Comparison of ENCODE assay signal across 10 cellular contexts in genomic region chr20:45781391-45781931, GRCh38. TPM values are rescaled to one million over a fixed set of nuclear protein-coding genes. Genes with fewer than 3 reads are reported as not detected.
DNase-seq lines count a peak whose midpoint lies in the region; ATAC-seq and TF ChIP-seq lines count a peak whose summit lies in the region.
"Had no signal": no experiment of that assay in that cellular context is flagged by ENCODE, and none has a peak within 500 bp of the region (broad histone marks: within the 10 kb centered on the region; RNA-seq: fewer than 3 reads in every experiment).

No MANE protein-coding gene starts in this region.

- DNase-seq in GM04504 (ENCODE audit: low read depth) (peak; percentile 68), SK-N-SH (no peak), foreskin keratinocyte (peak; percentile 91 to 95), iPS-NIHi11 (ENCODE audit: low spot score) (no peak), HAP-1 (ENCODE audit: low spot score in 2 of 2) (no peak)
- no peak for DNase-seq in stimulated activated naive CD8-positive, alpha-beta T cell treated with anti-CD3 and anti-CD28 coated beads, Interleukin-15, Interleukin-2, amounts not matched to agents 100 U/mL and 50 U/mL, for 24 hours

- CTCF ChIA-PET in SK-N-SH (lab: Yijun Ruan, JAX) = interaction anchor here (1.1 to 2.9 kb wide), 3 partner anchors 10 to 462 kb away, joined by 3 to 35 read pairs (median 4); partner anchors contain the start of genes DNTTIP1 and WFDC3

- POLR2A ChIA-PET in SK-N-SH (lab: Yijun Ruan, JAX) = no interaction called here

- no peaks in the 10 kb centered on the region for H3K79me2 ChIP-seq in SK-N-SH (ENCODE audit: insufficient read depth)

- peaks cover 0 to 36% of the 10 kb centered on the region in 2 experiments; a peak in 3 of 4 replicates for H3K4me1 ChIP-seq in SK-N-SH (ENCODE audit: control insufficient read depth in 1 of 2, insufficient read depth in 2 of 2, low read depth in 1 of 2, low read length in 1 of 2)
- H3K4me1 ChIP-seq in foreskin keratinocyte = peaks cover 53% of the 10 kb centered on the region
- H3K4me1 ChIP-seq in HAP-1 = no peaks in the 10 kb centered on the region

- no peaks in the 10 kb centered on the region for H3K9me2 ChIP-seq in SK-N-SH

- no peak for TF ChIP-seq RAD21 in SK-N-SH (IDR thresholded peaks at IDR 0.05; ENCODE audit: low read length)

- TF ChIP-seq CTCF in SK-N-SH (IDR thresholded peaks at IDR 0.05) (no peak), foreskin keratinocyte (conservative IDR thresholded peaks at IDR 0.05) (no peak)

- H3K36me3 ChIP-seq in SK-N-SH (replicated peaks in 1 of 2; ENCODE audit: control insufficient read depth in 1 of 2, insufficient read depth in 2 of 2, low read length in 1 of 2) = no peaks in the 10 kb centered on the region
- no peaks in the 10 kb centered on the region for H3K36me3 ChIP-seq in HAP-1 (replicated peaks)

- H3K9ac ChIP-seq in SK-N-SH = no peak overlapping the region

- 29% methylated on average over 4 of the region's 4 CpGs for WGBS in SK-N-SH (ENCODE audit: low lambda C conversion rate)

- H3K27ac ChIP-seq in SK-N-SH (ENCODE audit: low read depth in 2 of 2, low read length in 1 of 2) (peak overlapping the region in 1 of 2 experiments; percentile 91; a peak in 3 of 4 replicates), foreskin keratinocyte (peak overlapping the region; percentile 80), skin epidermis (peak overlapping the region in 11 of 21 experiments; percentile 36 to 88 (median 82))

- peaks cover 36% of the 10 kb centered on the region for H3F3A ChIP-seq in SK-N-SH (replicated peaks; ENCODE audit: insufficient read depth)

- H3K4me3 ChIP-seq in SK-N-SH (ENCODE audit: low read depth in 2 of 2, low read length in 1 of 2) (no peak overlapping the region), skin epidermis (no peak overlapping the region), HAP-1 (no peak overlapping the region)

- H3K27me3 ChIP-seq in SK-N-SH (ENCODE audit: insufficient read depth) (no peaks in the 10 kb centered on the region), foreskin keratinocyte (no peaks in the 10 kb centered on the region), HAP-1 (ENCODE audit: low read depth) (peaks cover 6% of the 10 kb centered on the region; the same call in 1 of the 2 replicates)

- 0 out of 2 replicates have a peak overlapping the region, but pooled peaks have one; percentile 19 for H2AFZ ChIP-seq in SK-N-SH (ENCODE audit: low read depth)

- peak overlapping the region; percentile 42 for H3K4me2 ChIP-seq in SK-N-SH

- in situ Hi-C loops in HAP-1 (cut with MboI; ENCODE audit: low sequenced_read_pairs) = no loop called here

- no peaks in the 10 kb centered on the region for H4K20me1 ChIP-seq in SK-N-SH (ENCODE audit: insufficient read depth)

- H3K9me3 ChIP-seq in SK-N-SH = no peaks in the 10 kb centered on the region
- H3K9me3 ChIP-seq in HAP-1 = no peaks in the 10 kb centered on the region

- ATAC-seq in foreskin keratinocyte (peak; percentile 70), HG02610 (IDR thresholded peaks at IDR 0.05; ENCODE audit: unreplicated experiment) (no peak)
- no peak for ATAC-seq in stimulated activated naive CD8-positive, alpha-beta T cell treated with anti-CD3 and anti-CD28 coated beads, Interleukin-15, Interleukin-2, amounts not matched to agents 100 U/mL and 50 U/mL, for 24 hours
- ATAC-seq: left lobe of liver had no signal

- peak in 1 of 2 experiments; percentile 72; a peak in 2 of 4 replicates for TF ChIP-seq EP300 in SK-N-SH (IDR thresholded peaks at IDR 0.05; ENCODE audit: borderline replicate concordance in 1 of 2, low read depth in 1 of 2, low read length in 1 of 2)

TF ChIP-seq in SK-N-SH, 30 proteins besides CTCF, POLR2A, EP300 and RAD21 (continues in another document):
- TF ChIP-seq RXRA (IDR thresholded peaks at IDR 0.05; ENCODE audit: borderline replicate concordance, low read depth) (peak; percentile 14; the same call in 1 of the 2 replicates), PBX3 (IDR thresholded peaks at IDR 0.05) (peak; percentile 92), ZBTB33 (IDR thresholded peaks at IDR 0.05; ENCODE audit: borderline replicate concordance, low read depth) (0 out of 2 replicates have a peak, but pooled peaks have one; percentile 62), TEAD4 (IDR thresholded peaks at IDR 0.05; ENCODE audit: borderline replicate concordance, insufficient read depth) (peak; percentile 55; the same call in 1 of the 2 replicates), GABPA (IDR thresholded peaks at IDR 0.05; ENCODE audit: low read depth) (no peak), JUND (IDR thresholded peaks at IDR 0.05) (peak; percentile 77), FOSL2 (IDR thresholded peaks at IDR 0.05; ENCODE audit: borderline replicate concordance, low read depth) (peak; percentile 90), MEF2A (IDR thresholded peaks at IDR 0.05; ENCODE audit: borderline replicate concordance, low read depth) (peak; percentile 26; the same call in 1 of the 2 replicates), MAX (IDR thresholded peaks at IDR 0.05; ENCODE audit: low read depth) (peak; percentile 47), TAF1 (IDR thresholded peaks at IDR 0.05; ENCODE audit: borderline replicate concordance, low read depth, low read length) (no peak), FOXM1 (IDR thresholded peaks at IDR 0.05; ENCODE audit: low read depth) (peak; percentile 69; the same call in 1 of the 2 replicates), IRF3 (IDR thresholded peaks at IDR 0.05; ENCODE audit: low read depth, low read length) (no peak)

RNA-seq across cellular contexts. Expression of gene WFDC3, which starts 10.2 kb away (rescaled TPM):
- polyA plus RNA-seq in SK-N-SH (2012; rRNA removed) (0.76 and 0.97 TPM in 2 replicates), foreskin keratinocyte (1.0 and 2.3 TPM in 2 replicates)
- 0.85 and 1.1 TPM in 2 replicates for polyA plus RNA-seq in SK-N-SH (2012; cell fraction: cytosol; rRNA removed)
- 1.1 TPM in 2 replicates for polyA plus RNA-seq in SK-N-SH (2012; cell fraction: nucleus; rRNA removed)
- 0.67 and 1.4 TPM in 2 replicates for total RNA-seq in foreskin keratinocyte
- total RNA-seq: left lobe of liver; T-helper 1 cell treated with Interleukin-12 subunit alpha and Interleukin-12 subunit beta and Interleukin-4 antibody, amounts not matched to agents 30 ng/mL and 1 ng/mL, for 36 hours had no signal

RNA-seq across cellular contexts. Expression of gene DNTTIP1, which starts 10.3 kb away (rescaled TPM):
- polyA plus RNA-seq in SK-N-SH (2012; rRNA removed) = 60.0 and 65.8 TPM in 2 replicates
- 59.6 and 66.6 TPM in 2 replicates for polyA plus RNA-seq in SK-N-SH (2012; cell fraction: cytosol; rRNA removed)
- polyA plus RNA-seq in SK-N-SH (2012; cell fraction: nucleus; rRNA removed) = 48.3 and 55.4 TPM in 2 replicates
- 31.0 and 36.3 TPM in 2 replicates for total RNA-seq in foreskin keratinocyte
- 52.3 and 52.4 TPM in 2 replicates for polyA plus RNA-seq in foreskin keratinocyte

RNA-seq across cellular contexts. Expression of gene UBE2C, which starts 31.0 kb away (rescaled TPM):
- polyA plus RNA-seq in SK-N-SH (2012; rRNA removed) = 82.8 and 115 TPM in 2 replicates
- polyA plus RNA-seq in SK-N-SH (2012; cell fraction: cytosol; rRNA removed) = 82.5 and 93.2 TPM in 2 replicates
- polyA plus RNA-seq in SK-N-SH (2012; cell fraction: nucleus; rRNA removed) = 40.8 and 50.3 TPM in 2 replicates
- 148 and 198 TPM in 2 replicates for total RNA-seq in foreskin keratinocyte
- 186 and 264 TPM in 2 replicates for polyA plus RNA-seq in foreskin keratinocyte

RNA-seq across cellular contexts. Expression of gene TNNC2, which starts 45.7 kb away (rescaled TPM):
- polyA plus RNA-seq in SK-N-SH (2012; rRNA removed) (0.57 and 1.1 TPM in 2 replicates), foreskin keratinocyte (0.10 TPM in 1 of 2 replicates, not detected in the other)
- 0.62 and 0.67 TPM in 2 replicates for polyA plus RNA-seq in SK-N-SH (2012; cell fraction: cytosol; rRNA removed)
- 4.0 and 4.1 TPM in 2 replicates for polyA plus RNA-seq in SK-N-SH (2012; cell fraction: nucleus; rRNA removed)
- total RNA-seq in foreskin keratinocyte = not detected in 2 replicates
- total RNA-seq: left lobe of liver; T-helper 1 cell treated with Interleukin-12 subunit alpha and Interleukin-12 subunit beta and Interleukin-4 antibody, amounts not matched to agents 30 ng/mL and 1 ng/mL, for 36 hours had no signal

RNA-seq across cellular contexts. Expression of gene SNX21, which starts 52.1 kb away (rescaled TPM):
- polyA plus RNA-seq in SK-N-SH (2012; rRNA removed) (20.6 and 22.1 TPM in 2 replicates), foreskin keratinocyte (12.0 and 15.5 TPM in 2 replicates)
- polyA plus RNA-seq in SK-N-SH (2012; cell fraction: cytosol; rRNA removed) = 10.7 and 15.9 TPM in 2 replicates
- 40.5 and 107 TPM in 2 replicates for polyA plus RNA-seq in SK-N-SH (2012; cell fraction: nucleus; rRNA removed)
- 11.2 and 14.2 TPM in 2 replicates for total RNA-seq in foreskin keratinocyte

Comparison
In these comparisons a context has a peak if more than half of its experiments do, and no peak if none do; other contexts are left out.
1. DNase-seq: peak in GM04504 (single experiment) and foreskin keratinocyte (2 of 2); none in SK-N-SH (single experiment), stimulated activated naive CD8-positive, alpha-beta T cell treated with anti-CD3 and anti-CD28 coated beads, Interleukin-15, Interleukin-2, amounts not matched to agents 100 U/mL and 50 U/mL, for 24 hours (single experiment), iPS-NIHi11 (single experiment) and HAP-1 (0 of 2).